ENCODE assay signal across 26 cellular contexts in genomic region chr13:24150613-24151012, GRCh38.
"Had no signal": no experiment of that assay in that cellular context is flagged by ENCODE, and none has a peak within 500 bp of the region (broad histone marks: within the 10 kb centered on the region; RNA-seq: fewer than 3 reads in every experiment).

No MANE protein-coding gene starts in this region.

- H3K27me3 ChIP-seq: hepatocyte, ovary, spleen, suprapubic skin, tibial artery, upper lobe of right lung had no signal

- H3K79me2 ChIP-seq: hepatocyte had no signal

- H3K4me1 ChIP-seq: prostate gland, spleen had no signal

- H2AFZ ChIP-seq: hepatocyte had no signal

- H3K36me3 ChIP-seq: lower lobe of right lung, ovary, prostate gland, spleen, suprapubic skin, thoracic aorta, tibial artery, upper lobe of right lung had no signal

- ATAC-seq: left cardiac atrium; left lobe of liver; lower lobe of right lung; mucosa of descending colon; naive thymus-derived CD4-positive, alpha-beta T cell; natural killer cell treated with Interleukin-12 subunit alpha and Interleukin-12 subunit beta and Interleukin-15 and Interleukin-18, amount 100 ng/mL, for 72 hours; right cardiac atrium; stimulated activated effector memory CD8-positive, alpha-beta T cell treated with anti-CD3 and anti-CD28 coated beads, Interleukin-12 subunit alpha, Interleukin-12 subunit beta, amount 100 ng/mL, for 72 hours; upper lobe of right lung had no signal

- H3K4me2 ChIP-seq: hepatocyte had no signal

- H3K4me3 Mint-ChIP-seq: naive thymus-derived CD4-positive, alpha-beta T cell; natural killer cell treated with Interleukin-12 subunit alpha and Interleukin-12 subunit beta and Interleukin-15 and Interleukin-18, amount 100 ng/mL, for 72 hours; stimulated activated effector memory CD8-positive, alpha-beta T cell treated with anti-CD3 and anti-CD28 coated beads, Interleukin-12 subunit alpha, Interleukin-12 subunit beta, amount 100 ng/mL, for 72 hours; stimulated activated naive CD8-positive, alpha-beta T cell treated with anti-CD3 and anti-CD28 coated beads, Interleukin-15, Interleukin-2, amounts not matched to agents 100 ng/mL and 50 ng/mL, for 24 hours had no signal

- H3K36me3 Mint-ChIP-seq: naive thymus-derived CD4-positive, alpha-beta T cell; natural killer cell treated with Interleukin-12 subunit alpha and Interleukin-12 subunit beta and Interleukin-15 and Interleukin-18, amount 100 ng/mL, for 72 hours; stimulated activated effector memory CD8-positive, alpha-beta T cell treated with anti-CD3 and anti-CD28 coated beads, Interleukin-12 subunit alpha, Interleukin-12 subunit beta, amount 100 ng/mL, for 72 hours had no signal

- H3K4me1 Mint-ChIP-seq: naive thymus-derived CD4-positive, alpha-beta T cell had no signal

- H3K27ac ChIP-seq: hepatocyte, lower lobe of right lung, ovary, prostate gland, spleen, thoracic aorta, tibial artery, upper lobe of right lung had no signal

- H3K9me3 ChIP-seq: lower lobe of right lung, mucosa of descending colon, ovary, prostate gland, spleen, suprapubic skin, thoracic aorta, tibial artery, upper lobe of right lung had no signal

- H3K4me3 ChIP-seq: hepatocyte, lower lobe of right lung, mucosa of descending colon, ovary, prostate gland, skin epidermis, spleen, suprapubic skin, thoracic aorta, tibial artery, upper lobe of right lung had no signal

- DNase-seq: kidney glomerular epithelial cell; left cardiac atrium; lower lobe of right lung; mammary epithelial cell; midbrain; mucosa of descending colon; naive thymus-derived CD4-positive, alpha-beta T cell; ovary; posterior cingulate gyrus; retina; right cardiac atrium; spleen; stimulated activated CD4-positive, alpha-beta T cell treated with anti-CD3 and anti-CD28 coated beads, Interleukin-4, amount 100 ng/mL, for 24 hours; stimulated activated naive CD4-positive, alpha-beta T cell; tibial artery; trophoblast cell; upper lobe of right lung had no signal

- H3K27ac Mint-ChIP-seq: naive thymus-derived CD4-positive, alpha-beta T cell; natural killer cell treated with Interleukin-12 subunit alpha and Interleukin-12 subunit beta and Interleukin-15 and Interleukin-18, amount 100 ng/mL, for 72 hours; stimulated activated effector memory CD8-positive, alpha-beta T cell treated with anti-CD3 and anti-CD28 coated beads, Interleukin-12 subunit alpha, Interleukin-12 subunit beta, amount 100 ng/mL, for 72 hours; stimulated activated naive CD8-positive, alpha-beta T cell treated with anti-CD3 and anti-CD28 coated beads, Interleukin-15, Interleukin-2, amounts not matched to agents 100 ng/mL and 50 ng/mL, for 24 hours had no signal
